8 cellular contexts compared by ENCODE assay signal in the genomic region with DNA sequence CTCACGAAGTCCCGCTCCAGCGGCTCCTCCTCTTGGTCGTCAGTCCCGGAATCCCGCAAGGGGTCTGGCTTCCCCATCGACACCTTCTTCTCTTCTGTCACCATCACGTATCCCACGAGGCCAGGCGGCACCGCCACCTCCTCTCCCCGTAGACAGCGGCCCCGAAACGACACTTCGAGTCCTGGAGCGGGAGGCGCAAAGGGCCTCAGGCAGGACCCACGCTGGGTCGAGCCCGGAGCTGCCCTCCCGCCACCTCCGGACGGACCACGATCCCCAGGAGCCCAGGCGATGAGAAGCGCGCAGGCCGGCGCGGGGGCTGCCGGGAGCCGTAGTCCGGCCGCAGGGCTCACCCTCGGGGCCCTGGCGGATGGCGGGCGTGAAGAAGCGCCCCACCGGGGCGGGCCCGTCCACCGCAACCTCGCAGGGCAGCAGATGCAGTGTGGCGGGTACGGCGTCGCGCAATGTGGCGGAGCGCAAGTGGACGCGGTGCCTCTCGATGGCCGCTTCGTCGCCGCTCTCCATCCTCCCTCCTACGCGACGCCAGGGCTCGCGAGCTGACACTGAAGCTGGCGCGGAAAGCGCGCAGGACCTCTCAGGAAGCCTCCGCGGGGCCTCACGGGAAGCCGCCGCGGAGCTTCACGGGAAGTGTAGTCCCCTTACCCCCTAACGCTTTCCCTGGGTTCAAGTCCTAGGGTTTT. TPM values are rescaled to one million over a fixed set of nuclear protein-coding genes. Genes with fewer than 3 reads are reported as not detected.
DNase-seq lines count a peak whose midpoint lies in the region; ATAC-seq and TF ChIP-seq lines count a peak whose summit lies in the region.

RNASEH2C (minus strand) TSS at position 562 of the 698 bp plus-strand sequence; CDS start at position 522, 40 bp downstream.

- H3K27ac ChIP-seq in Peyer's patch: peak within 1 kb of the TSS; percentile 66 to 97 (median 88)

- TF ChIP-seq EP300 in Ishikawa (IDR thresholded peaks at IDR 0.05; ENCODE audit: borderline replicate concordance): no peak

- peaks cover 4 to 15% of the 10 kb centered on the region in 2 donors for H3K36me3 Mint-ChIP-seq in naive B cell
- peaks cover 54% of the 10 kb centered on the region for H3K36me3 Mint-ChIP-seq in stimulated activated effector memory CD8-positive, alpha-beta T cell treated with anti-CD3 and anti-CD28 coated beads, Interleukin-12 subunit alpha, Interleukin-12 subunit beta, amount 100 ng/mL, for 72 hours

- no peaks in the 10 kb centered on the region for H3K9me3 ChIP-seq in Peyer's patch

- TF ChIP-seq RAD21 in Ishikawa (IDR thresholded peaks at IDR 0.05; ENCODE audit: low read depth): no peak

- H3K4me1 ChIP-seq in Peyer's patch: peaks cover 3 to 21% (median 10%) of the 10 kb centered on the region in 4 donors

- H3K27ac Mint-ChIP-seq in naive B cell: peak within 1 kb of the TSS; percentile 78 to 93 (median 84)
- peak within 1 kb of the TSS; percentile 92 for H3K27ac Mint-ChIP-seq in stimulated activated effector memory CD8-positive, alpha-beta T cell treated with anti-CD3 and anti-CD28 coated beads, Interleukin-12 subunit alpha, Interleukin-12 subunit beta, amount 100 ng/mL, for 72 hours

- TF ChIP-seq POLR2A in Peyer's patch (IDR thresholded peaks at IDR 0.05): peak; percentile 60 to 87

- peak within 1 kb of the TSS; percentile 49 to 84 (median 72) for H3K4me3 ChIP-seq in Peyer's patch

- peak in 2 of 6 experiments; percentile 26 to 39 for TF ChIP-seq CTCF in Peyer's patch (IDR thresholded peaks at IDR 0.05)

- no peaks in the 10 kb centered on the region for H3K27me3 Mint-ChIP-seq in naive B cell

- H3K9me3 Mint-ChIP-seq in naive B cell: no peaks in the 10 kb centered on the region
- H3K9me3 Mint-ChIP-seq in stimulated activated effector memory CD8-positive, alpha-beta T cell treated with anti-CD3 and anti-CD28 coated beads, Interleukin-12 subunit alpha, Interleukin-12 subunit beta, amount 100 ng/mL, for 72 hours: no peaks in the 10 kb centered on the region

- peaks cover 28 to 38% (median 32%) of the 10 kb centered on the region in 3 donors for H3K4me1 Mint-ChIP-seq in naive B cell
- peaks cover 45% of the 10 kb centered on the region for H3K4me1 Mint-ChIP-seq in stimulated activated effector memory CD8-positive, alpha-beta T cell treated with anti-CD3 and anti-CD28 coated beads, Interleukin-12 subunit alpha, Interleukin-12 subunit beta, amount 100 ng/mL, for 72 hours

- DNase-seq in DMS153 (lab: John Stamatoyannopoulos, UW): peak; percentile 68
- peak; percentile 83 to 92 (median 88) for DNase-seq in Peyer's patch
- peak; percentile 58 for DNase-seq in activated T-helper 1 cell treated with Interleukin-2 at 50 U/mL for 16 hours (ENCODE audit: low read depth)
- peak; percentile 82 for DNase-seq in fibroblast of gingiva (ENCODE audit: low read depth)
- DNase-seq in naive B cell: peak; percentile 75
- peak; percentile 68 to 90 for DNase-seq in stimulated activated effector memory CD8-positive, alpha-beta T cell treated with anti-CD3 and anti-CD28 coated beads, Interleukin-12 subunit alpha, Interleukin-12 subunit beta, amount 100 ng/mL, for 72 hours (ENCODE audit: low spot score in 2 of 2)

- H3K4me3 Mint-ChIP-seq in naive B cell: peak within 1 kb of the TSS; percentile 90 to 95 (median 92)
- H3K4me3 Mint-ChIP-seq in stimulated activated effector memory CD8-positive, alpha-beta T cell treated with anti-CD3 and anti-CD28 coated beads, Interleukin-12 subunit alpha, Interleukin-12 subunit beta, amount 100 ng/mL, for 72 hours: peak within 1 kb of the TSS; percentile 95

- no peaks in the 10 kb centered on the region for H3K27me3 ChIP-seq in Peyer's patch

- ATAC-seq in GM21529 (IDR thresholded peaks at IDR 0.05; ENCODE audit: unreplicated experiment): peak; percentile 80
- ATAC-seq in naive B cell (ENCODE audit: low read depth in 2 of 2): peak; percentile 92 to 93
- peak; percentile 94 for ATAC-seq in stimulated activated effector memory CD8-positive, alpha-beta T cell treated with anti-CD3 and anti-CD28 coated beads, Interleukin-12 subunit alpha, Interleukin-12 subunit beta, amount 100 ng/mL, for 72 hours

- peaks cover 0 to 39% (median 0%) of the 10 kb centered on the region in 3 donors for H3K36me3 ChIP-seq in Peyer's patch

TF ChIP-seq in Ishikawa, 13 proteins besides CTCF, POLR2A, EP300 and RAD21:
- TF ChIP-seq YY1 (IDR thresholded peaks at IDR 0.05; ENCODE audit: low read depth) (peak; percentile 80), CREB1 (IDR thresholded peaks at IDR 0.05; ENCODE audit: low read depth) (peak; percentile 22; the same call in 1 of the 2 replicates), TCF12 (IDR thresholded peaks at IDR 0.05; ENCODE audit: low read depth) (peak; percentile 23; the same call in 1 of the 2 replicates), NFIC (IDR thresholded peaks at IDR 0.05) (no peak), CEBPB (IDR thresholded peaks at IDR 0.05) (no peak), TAF1 (IDR thresholded peaks at IDR 0.05; ENCODE audit: low read depth) (peak; percentile 63), TEAD4 (IDR thresholded peaks at IDR 0.05) (peak; percentile 40), EGR1 (IDR thresholded peaks at IDR 0.05) (peak; percentile 64)
- TF ChIP-seq, protein P1, sequence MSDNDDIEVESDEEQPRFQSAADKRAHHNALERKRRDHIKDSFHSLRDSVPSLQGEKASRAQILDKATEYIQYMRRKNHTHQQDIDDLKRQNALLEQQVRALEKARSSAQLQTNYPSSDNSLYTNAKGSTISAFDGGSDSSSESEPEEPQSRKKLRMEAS (IDR thresholded peaks at IDR 0.05): peak; percentile 91
- TF ChIP-seq, protein P2, sequence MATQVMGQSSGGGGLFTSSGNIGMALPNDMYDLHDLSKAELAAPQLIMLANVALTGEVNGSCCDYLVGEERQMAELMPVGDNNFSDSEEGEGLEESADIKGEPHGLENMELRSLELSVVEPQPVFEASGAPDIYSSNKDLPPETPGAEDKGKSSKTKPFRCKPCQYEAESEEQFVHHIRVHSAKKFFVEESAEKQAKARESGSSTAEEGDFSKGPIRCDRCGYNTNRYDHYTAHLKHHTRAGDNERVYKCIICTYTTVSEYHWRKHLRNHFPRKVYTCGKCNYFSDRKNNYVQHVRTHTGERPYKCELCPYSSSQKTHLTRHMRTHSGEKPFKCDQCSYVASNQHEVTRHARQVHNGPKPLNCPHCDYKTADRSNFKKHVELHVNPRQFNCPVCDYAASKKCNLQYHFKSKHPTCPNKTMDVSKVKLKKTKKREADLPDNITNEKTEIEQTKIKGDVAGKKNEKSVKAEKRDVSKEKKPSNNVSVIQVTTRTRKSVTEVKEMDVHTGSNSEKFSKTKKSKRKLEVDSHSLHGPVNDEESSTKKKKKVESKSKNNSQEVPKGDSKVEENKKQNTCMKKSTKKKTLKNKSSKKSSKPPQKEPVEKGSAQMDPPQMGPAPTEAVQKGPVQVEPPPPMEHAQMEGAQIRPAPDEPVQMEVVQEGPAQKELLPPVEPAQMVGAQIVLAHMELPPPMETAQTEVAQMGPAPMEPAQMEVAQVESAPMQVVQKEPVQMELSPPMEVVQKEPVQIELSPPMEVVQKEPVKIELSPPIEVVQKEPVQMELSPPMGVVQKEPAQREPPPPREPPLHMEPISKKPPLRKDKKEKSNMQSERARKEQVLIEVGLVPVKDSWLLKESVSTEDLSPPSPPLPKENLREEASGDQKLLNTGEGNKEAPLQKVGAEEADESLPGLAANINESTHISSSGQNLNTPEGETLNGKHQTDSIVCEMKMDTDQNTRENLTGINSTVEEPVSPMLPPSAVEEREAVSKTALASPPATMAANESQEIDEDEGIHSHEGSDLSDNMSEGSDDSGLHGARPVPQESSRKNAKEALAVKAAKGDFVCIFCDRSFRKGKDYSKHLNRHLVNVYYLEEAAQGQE (IDR thresholded peaks at IDR 0.05; ENCODE audit: low read depth): no peak
TF ChIP-seq in Ishikawa: peak in this region for 7.

RNA-seq across cellular contexts. Expression of gene RNASEH2C, which starts in this region (rescaled TPM):
- total RNA-seq in Peyer's patch: 10 to 100 TPM; 27.2 to 98.2 (median 35.4) TPM
- 100 to 1,000 TPM in 3 of 6 donors, 10 to 100 TPM in 3; 59.3 to 126 (median 99.1) TPM for polyA plus RNA-seq in naive B cell (ENCODE audit: low read depth in 6 of 6)

Comparison
In these comparisons a context has a peak if more than half of its experiments do, and no peak if none do; other contexts are left out.
1. Peak in every context shown above with its lines: DNase-seq, ATAC-seq, H3K4me3 ChIP-seq and H3K27ac ChIP-seq.